15 cellular contexts compared by ENCODE assay signal in genomic region chr11:32118025-32118974, GRCh38. TPM values are rescaled to one million over a fixed set of nuclear protein-coding genes. Genes with fewer than 3 reads are reported as not detected.
DNase-seq lines count a peak whose midpoint lies in the region; TF ChIP-seq lines count a peak whose summit lies in the region.
"Had no signal": no experiment of that assay in that cellular context is flagged by ENCODE, and none has a peak within 500 bp of the region (broad histone marks: within the 10 kb centered on the region; RNA-seq: fewer than 3 reads in every experiment).

No MANE protein-coding gene starts in this region.

- no peak overlapping the region for H3K4me2 ChIP-seq in MM.1S (ENCODE audit: low read depth, low read length)

- H3K79me2 ChIP-seq in MM.1S (ENCODE audit: low read length): no peaks in the 10 kb centered on the region

- no peaks in the 10 kb centered on the region for H3K9me2 ChIP-seq in MM.1S (replicated peaks; ENCODE audit: insufficient read depth, low read length)

- H3K36me3 ChIP-seq in MM.1S (replicated peaks; ENCODE audit: insufficient read depth, low read length): no peaks in the 10 kb centered on the region
- H3K36me3 ChIP-seq: suprapubic skin had no signal

- H4K20me1 ChIP-seq in MM.1S (ENCODE audit: insufficient read depth, low read length): no peaks in the 10 kb centered on the region

- DNase-seq in DMS53 (lab: John Stamatoyannopoulos, UW) (peak; percentile 38), DMS53 treated with DMSO at 0.1 percent for 48 hours (lab: John Stamatoyannopoulos, UW; ENCODE audit: unreplicated experiment) (no peak), RPMI7951 (ENCODE audit: low read depth) (peak; percentile 86), epithelial cell of esophagus (ENCODE audit: low read depth) (peak; percentile 70), retinal pigment epithelial cell (ENCODE audit: low read depth) (peak; percentile 9), MM.1S (no peak), DMS153 (lab: John Stamatoyannopoulos, UW) (no peak), posterior vena cava (ENCODE audit: low spot score) (no peak)
- DNase-seq: activated CD8-positive, alpha-beta memory T cell treated with anti-CD3 and anti-CD28 coated beads, Interleukin-2, amount 50 U/mL, for 4 hours; amygdala; GOT3; NCI-H2171 treated with DMSO at 0.1 percent for 48 hours; psoas muscle had no signal

- H3K4me1 ChIP-seq in MM.1S (ENCODE audit: low read length): peaks cover 10% of the 10 kb centered on the region
- H3K4me1 ChIP-seq: psoas muscle, suprapubic skin had no signal

- no peaks in the 10 kb centered on the region for H3K27me3 ChIP-seq in MM.1S (replicated peaks; ENCODE audit: insufficient read depth, low read length)
- H3K27me3 ChIP-seq: suprapubic skin had no signal

- no peaks in the 10 kb centered on the region; the same call in 1 of the 2 replicates for H3K9me3 ChIP-seq in MM.1S (replicated peaks; ENCODE audit: insufficient read depth, low read length)
- H3K9me3 ChIP-seq: psoas muscle, suprapubic skin had no signal

- H3K27ac ChIP-seq in MM.1S (ENCODE audit: low read length): no peak overlapping the region
- H3K27ac ChIP-seq: 22Rv1, psoas muscle, suprapubic skin had no signal

- intact Hi-C loops in posterior vena cava (cut with DNase I): no loop called here

- no peaks in the 10 kb centered on the region; the same call in 1 of the 2 replicates for H3F3A ChIP-seq in MM.1S (ENCODE audit: insufficient read depth, low read length)

- TF ChIP-seq CTCF in epithelial cell of esophagus (IDR thresholded peaks at IDR 0.05; ENCODE audit: insufficient read depth, low read depth, low read length, missing control alignments): no peak
- TF ChIP-seq CTCF in retinal pigment epithelial cell (conservative IDR thresholded peaks at IDR 0.05; ENCODE audit: low read depth, low read length): no peak
- TF ChIP-seq CTCF in MM.1S (IDR thresholded peaks at IDR 0.05; ENCODE audit: low read length): no peak

- H3K9ac ChIP-seq in MM.1S (ENCODE audit: low read length): no peak overlapping the region

- no peak overlapping the region for H2AFZ ChIP-seq in MM.1S (ENCODE audit: low read length)

- H3K4me3 ChIP-seq in epithelial cell of esophagus (ENCODE audit: low read length) (no peak overlapping the region), retinal pigment epithelial cell (ENCODE audit: low read length) (no peak overlapping the region), MM.1S (ENCODE audit: low read length) (no peak overlapping the region)
- H3K4me3 ChIP-seq: psoas muscle, suprapubic skin had no signal

RNA-seq across cellular contexts. Expression of gene RCN1, which starts 27.4 kb away (rescaled TPM):
- 192 and 209 TPM in 2 replicates for total RNA-seq in RPMI7951 (2014; rRNA removed; shearing (Covaris generic))
- total RNA-seq in posterior vena cava: 100 to 1,000 TPM; 130 to 134 TPM

Comparison
In these comparisons a context has a peak if more than half of its experiments do, and no peak if none do; other contexts are left out.
1. DNase-seq: peak in DMS53 (single experiment), RPMI7951 (single experiment), epithelial cell of esophagus (single experiment) and retinal pigment epithelial cell (single experiment); none in DMS53 treated with DMSO at 0.1 percent for 48 hours (single experiment), MM.1S (single experiment), DMS153 (single experiment) and posterior vena cava (single experiment).